Comparison of ENCODE assay signal across 1 cellular context in the genomic region with DNA sequence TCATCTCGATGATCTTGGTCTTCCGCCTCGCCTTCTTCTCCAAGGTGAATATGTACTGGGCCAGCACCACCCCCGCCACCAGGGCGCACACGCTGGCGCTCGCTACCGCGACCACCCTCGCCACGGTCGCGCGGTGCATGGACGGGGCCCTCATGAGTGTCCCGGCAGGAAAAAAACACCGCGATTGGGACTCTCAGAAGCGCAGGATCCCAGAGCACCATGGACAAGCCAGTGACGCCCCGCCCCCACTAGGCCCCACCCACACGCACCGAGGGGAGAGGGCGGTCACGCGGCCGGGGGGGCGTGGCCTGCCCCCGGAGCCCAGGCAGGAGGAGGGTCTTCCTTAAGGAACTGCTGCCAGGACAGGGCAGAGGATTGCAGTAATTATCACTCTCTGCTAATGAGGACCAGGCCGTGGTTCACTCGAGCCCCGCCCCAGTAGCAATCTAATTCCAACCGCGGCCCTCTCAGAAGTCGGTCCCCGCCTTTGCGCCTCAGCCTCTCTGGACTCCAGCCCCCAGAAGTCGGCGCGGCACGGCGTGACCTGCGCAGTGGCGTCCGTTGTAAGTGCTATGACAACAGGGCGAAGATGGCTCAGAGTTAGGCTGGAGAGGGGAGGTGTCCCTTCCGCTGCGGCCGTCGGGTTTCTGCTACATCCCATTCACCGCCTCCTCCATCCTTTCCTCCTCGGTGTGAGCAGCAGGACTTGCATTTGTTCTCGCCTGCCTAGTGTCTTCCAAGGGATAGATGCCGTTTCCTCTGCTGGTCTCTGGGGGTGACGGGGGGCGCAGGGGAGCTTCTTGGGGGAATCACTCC.
TF ChIP-seq lines count a peak whose summit lies in the region.

A gene (plus strand): TSS at position 575 of the 816 bp plus-strand sequence. CDS start 16,689 bp downstream, outside the sequence.

TF ChIP-seq in HepG2, 621 proteins besides CTCF, POLR2A, EP300 and RAD21 (continued from another document and continues in another):
- TF ChIP-seq, protein P1, sequence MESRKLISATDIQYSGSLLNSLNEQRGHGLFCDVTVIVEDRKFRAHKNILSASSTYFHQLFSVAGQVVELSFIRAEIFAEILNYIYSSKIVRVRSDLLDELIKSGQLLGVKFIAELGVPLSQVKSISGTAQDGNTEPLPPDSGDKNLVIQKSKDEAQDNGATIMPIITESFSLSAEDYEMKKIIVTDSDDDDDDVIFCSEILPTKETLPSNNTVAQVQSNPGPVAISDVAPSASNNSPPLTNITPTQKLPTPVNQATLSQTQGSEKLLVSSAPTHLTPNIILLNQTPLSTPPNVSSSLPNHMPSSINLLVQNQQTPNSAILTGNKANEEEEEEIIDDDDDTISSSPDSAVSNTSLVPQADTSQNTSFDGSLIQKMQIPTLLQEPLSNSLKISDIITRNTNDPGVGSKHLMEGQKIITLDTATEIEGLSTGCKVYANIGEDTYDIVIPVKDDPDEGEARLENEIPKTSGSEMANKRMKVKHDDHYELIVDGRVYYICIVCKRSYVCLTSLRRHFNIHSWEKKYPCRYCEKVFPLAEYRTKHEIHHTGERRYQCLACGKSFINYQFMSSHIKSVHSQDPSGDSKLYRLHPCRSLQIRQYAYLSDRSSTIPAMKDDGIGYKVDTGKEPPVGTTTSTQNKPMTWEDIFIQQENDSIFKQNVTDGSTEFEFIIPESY (CRISPR knock-in tag; IDR thresholded peaks at IDR 0.05) = no peak
- TF ChIP-seq SNRNP70 (IDR thresholded peaks at IDR 0.05; ENCODE audit: low read depth, low read length) (no peak), ZNF205 (CRISPR knock-in tag; IDR thresholded peaks at IDR 0.05) (no peak), KLF11 (CRISPR knock-in tag; IDR thresholded peaks at IDR 0.05) (no peak; the same call in 1 of the 2 replicates), MXI1 (IDR thresholded peaks at IDR 0.05; ENCODE audit: borderline replicate concordance, low read depth, low read length) (peak; percentile 69; the same call in 2 of the 3 replicates), ETV6 (CRISPR knock-in tag; conservative IDR thresholded peaks at IDR 0.05) (no peak), ZNF468 (CRISPR knock-in tag; IDR thresholded peaks at IDR 0.05) (no peak), RFX5 (IDR thresholded peaks at IDR 0.05; ENCODE audit: low read depth, low read length) (0 out of 2 replicates have a peak, but pooled peaks have one; percentile 13), KDM5A (IDR thresholded peaks at IDR 0.05; ENCODE audit: borderline replicate concordance, low read length) (no peak; the same call in 1 of the 2 replicates), SALL1 (CRISPR knock-in tag; IDR thresholded peaks at IDR 0.05) (peak; percentile 59), HMG20A (CRISPR knock-in tag; IDR thresholded peaks at IDR 0.05; ENCODE audit: borderline replicate concordance) (no peak), ZFP41 (CRISPR knock-in tag; IDR thresholded peaks at IDR 0.05; ENCODE audit: borderline replicate concordance) (no peak), NFRKB (IDR thresholded peaks at IDR 0.05) (no peak), ZNF749 (CRISPR knock-in tag; IDR thresholded peaks at IDR 0.05; ENCODE audit: borderline replicate concordance) (peak; percentile 57; the same call in 1 of the 2 replicates), ZNF563 (CRISPR knock-in tag; IDR thresholded peaks at IDR 0.05) (0 out of 2 replicates have a peak, but pooled peaks have one; percentile 63), AHR (CRISPR knock-in tag; IDR thresholded peaks at IDR 0.05) (peak; percentile 55; the same call in 1 of the 2 replicates), CHD2 (IDR thresholded peaks at IDR 0.05; ENCODE audit: low read depth, low read length) (no peak), ZNF766 (CRISPR knock-in tag; IDR thresholded peaks at IDR 0.05; ENCODE audit: borderline replicate concordance) (no peak), HNRNPH1 (optimal IDR thresholded peaks at IDR 0.05; ENCODE audit: low read depth, low read length) (no peak), XRCC5 (optimal IDR thresholded peaks at IDR 0.05; ENCODE audit: low read length) (no peak), MYNN (CRISPR knock-in tag; IDR thresholded peaks at IDR 0.05; ENCODE audit: low read depth) (no peak), RARA (CRISPR knock-in tag; IDR thresholded peaks at IDR 0.05) (0 out of 2 replicates have a peak, but pooled peaks have one; percentile 24), ETV5 (CRISPR knock-in tag; IDR thresholded peaks at IDR 0.05; ENCODE audit: borderline replicate concordance) (peak; percentile 33; the same call in 1 of the 2 replicates), ESRRA (CRISPR knock-in tag; IDR thresholded peaks at IDR 0.05; ENCODE audit: low read depth) (no peak), NFE2L2 (IDR thresholded peaks at IDR 0.05; ENCODE audit: low read length) (no peak), PCBP1 (IDR thresholded peaks at IDR 0.05; ENCODE audit: borderline replicate concordance, low read depth, low read length) (no peak), ZNF550 (CRISPR knock-in tag; IDR thresholded peaks at IDR 0.05; ENCODE audit: borderline replicate concordance) (no peak), FOSL2 (CRISPR knock-in tag; IDR thresholded peaks at IDR 0.05) (no peak), MYC (CRISPR knock-in tag; IDR thresholded peaks at IDR 0.05; ENCODE audit: borderline replicate concordance) (peak; percentile 49; the same call in 1 of the 2 replicates), XBP1 (CRISPR knock-in tag; IDR thresholded peaks at IDR 0.05) (no peak), FOXA3 (CRISPR knock-in tag; IDR thresholded peaks at IDR 0.05) (peak; percentile 67; the same call in 1 of the 2 replicates), KLF15 (CRISPR knock-in tag; IDR thresholded peaks at IDR 0.05; ENCODE audit: borderline replicate concordance) (no peak), MEIS2 (CRISPR knock-in tag; IDR thresholded peaks at IDR 0.05) (no peak), CENPT (CRISPR knock-in tag; IDR thresholded peaks at IDR 0.05; ENCODE audit: low read depth) (no peak), ZNF660 (CRISPR knock-in tag; IDR thresholded peaks at IDR 0.05; ENCODE audit: borderline replicate concordance, low read depth) (no peak), ZNF644 (CRISPR knock-in tag; IDR thresholded peaks at IDR 0.05; ENCODE audit: low read depth) (no peak), HNF4A (CRISPR knock-in tag; IDR thresholded peaks at IDR 0.05) (no peak), TBL1XR1 (IDR thresholded peaks at IDR 0.05; ENCODE audit: borderline replicate concordance, low read length, partially characterized antibody) (no peak), GABPB1 (CRISPR knock-in tag; IDR thresholded peaks at IDR 0.05) (peak; percentile 81), ZNF883 (CRISPR knock-in tag; IDR thresholded peaks at IDR 0.05; ENCODE audit: not compliant biosample characterization) (no peak), YEATS2 (CRISPR knock-in tag; IDR thresholded peaks at IDR 0.05; ENCODE audit: borderline replicate concordance) (no peak), YEATS4 (CRISPR knock-in tag; IDR thresholded peaks at IDR 0.05; ENCODE audit: borderline replicate concordance) (peak; percentile 48; the same call in 1 of the 2 replicates)
- TF ChIP-seq, protein P2, sequence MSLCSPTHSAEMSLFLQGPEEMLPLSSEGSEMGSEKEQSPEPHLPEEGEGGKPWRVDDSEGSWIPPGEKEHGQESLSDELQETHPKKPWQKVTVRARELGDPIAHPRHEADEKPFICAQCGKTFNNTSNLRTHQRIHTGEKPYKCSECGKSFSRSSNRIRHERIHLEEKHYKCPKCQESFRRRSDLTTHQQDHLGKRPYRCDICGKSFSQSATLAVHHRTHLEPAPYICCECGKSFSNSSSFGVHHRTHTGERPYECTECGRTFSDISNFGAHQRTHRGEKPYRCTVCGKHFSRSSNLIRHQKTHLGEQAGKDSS (CRISPR knock-in tag; IDR thresholded peaks at IDR 0.05; ENCODE audit: borderline replicate concordance, low read depth) = no peak
- TF ChIP-seq, protein P3, sequence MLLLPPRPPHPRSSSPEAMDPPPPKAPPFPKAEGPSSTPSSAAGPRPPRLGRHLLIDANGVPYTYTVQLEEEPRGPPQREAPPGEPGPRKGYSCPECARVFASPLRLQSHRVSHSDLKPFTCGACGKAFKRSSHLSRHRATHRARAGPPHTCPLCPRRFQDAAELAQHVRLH (CRISPR knock-in tag; IDR thresholded peaks at IDR 0.05; ENCODE audit: borderline replicate concordance, low read depth) = no peak
- TF ChIP-seq, protein P4, sequence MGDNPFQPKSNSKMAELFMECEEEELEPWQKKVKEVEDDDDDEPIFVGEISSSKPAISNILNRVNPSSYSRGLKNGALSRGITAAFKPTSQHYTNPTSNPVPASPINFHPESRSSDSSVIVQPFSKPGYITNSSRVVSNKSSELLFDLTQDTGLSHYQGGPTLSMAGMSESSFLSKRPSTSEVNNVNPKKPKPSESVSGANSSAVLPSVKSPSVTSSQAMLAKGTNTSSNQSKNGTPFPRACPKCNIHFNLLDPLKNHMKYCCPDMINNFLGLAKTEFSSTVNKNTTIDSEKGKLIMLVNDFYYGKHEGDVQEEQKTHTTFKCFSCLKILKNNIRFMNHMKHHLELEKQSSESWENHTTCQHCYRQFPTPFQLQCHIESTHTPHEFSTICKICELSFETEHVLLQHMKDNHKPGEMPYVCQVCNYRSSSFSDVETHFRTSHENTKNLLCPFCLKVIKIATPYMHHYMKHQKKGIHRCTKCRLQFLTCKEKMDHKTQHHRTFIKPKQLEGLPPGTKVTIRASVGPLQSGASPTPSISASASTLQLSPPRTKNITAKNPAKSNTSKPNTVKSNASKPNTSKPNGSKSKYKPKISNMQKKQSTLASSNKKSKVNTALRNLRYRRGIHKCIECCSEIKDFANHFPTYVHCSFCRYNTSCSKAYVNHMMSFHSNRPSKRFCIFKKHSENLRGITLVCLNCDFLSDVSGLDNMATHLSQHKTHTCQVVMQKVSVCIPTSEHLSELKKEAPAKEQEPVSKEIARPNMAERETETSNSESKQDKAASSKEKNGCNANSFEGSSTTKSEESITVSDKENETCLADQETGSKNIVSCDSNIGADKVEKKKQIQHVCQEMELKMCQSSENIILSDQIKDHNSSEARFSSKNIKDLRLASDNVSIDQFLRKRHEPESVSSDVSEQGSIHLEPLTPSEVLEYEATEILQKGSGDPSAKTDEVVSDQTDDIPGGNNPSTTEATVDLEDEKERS (CRISPR knock-in tag; IDR thresholded peaks at IDR 0.05) = no peak
- TF ChIP-seq, protein P5, sequence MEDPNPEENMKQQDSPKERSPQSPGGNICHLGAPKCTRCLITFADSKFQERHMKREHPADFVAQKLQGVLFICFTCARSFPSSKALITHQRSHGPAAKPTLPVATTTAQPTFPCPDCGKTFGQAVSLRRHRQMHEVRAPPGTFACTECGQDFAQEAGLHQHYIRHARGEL (CRISPR knock-in tag; IDR thresholded peaks at IDR 0.05) = no peak
- TF ChIP-seq, protein P6, sequence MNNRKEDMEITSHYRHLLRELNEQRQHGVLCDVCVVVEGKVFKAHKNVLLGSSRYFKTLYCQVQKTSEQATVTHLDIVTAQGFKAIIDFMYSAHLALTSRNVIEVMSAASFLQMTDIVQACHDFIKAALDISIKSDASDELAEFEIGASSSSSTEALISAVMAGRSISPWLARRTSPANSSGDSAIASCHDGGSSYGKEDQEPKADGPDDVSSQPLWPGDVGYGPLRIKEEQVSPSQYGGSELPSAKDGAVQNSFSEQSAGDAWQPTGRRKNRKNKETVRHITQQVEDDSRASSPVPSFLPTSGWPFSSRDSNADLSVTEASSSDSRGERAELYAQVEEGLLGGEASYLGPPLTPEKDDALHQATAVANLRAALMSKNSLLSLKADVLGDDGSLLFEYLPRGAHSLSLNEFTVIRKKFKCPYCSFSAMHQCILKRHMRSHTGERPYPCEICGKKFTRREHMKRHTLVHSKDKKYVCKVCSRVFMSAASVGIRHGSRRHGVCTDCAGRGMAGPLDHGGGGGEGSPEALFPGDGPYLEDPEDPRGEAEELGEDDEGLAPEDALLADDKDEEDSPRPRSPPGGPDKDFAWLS (CRISPR knock-in tag; IDR thresholded peaks at IDR 0.05; ENCODE audit: borderline replicate concordance) = no peak
- TF ChIP-seq, protein P7, sequence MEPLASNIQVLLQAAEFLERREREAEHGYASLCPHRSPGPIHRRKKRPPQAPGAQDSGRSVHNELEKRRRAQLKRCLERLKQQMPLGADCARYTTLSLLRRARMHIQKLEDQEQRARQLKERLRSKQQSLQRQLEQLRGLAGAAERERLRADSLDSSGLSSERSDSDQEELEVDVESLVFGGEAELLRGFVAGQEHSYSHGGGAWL (CRISPR knock-in tag; IDR thresholded peaks at IDR 0.05) = no peak; the same call in 1 of the 2 replicates
- TF ChIP-seq, protein P8, sequence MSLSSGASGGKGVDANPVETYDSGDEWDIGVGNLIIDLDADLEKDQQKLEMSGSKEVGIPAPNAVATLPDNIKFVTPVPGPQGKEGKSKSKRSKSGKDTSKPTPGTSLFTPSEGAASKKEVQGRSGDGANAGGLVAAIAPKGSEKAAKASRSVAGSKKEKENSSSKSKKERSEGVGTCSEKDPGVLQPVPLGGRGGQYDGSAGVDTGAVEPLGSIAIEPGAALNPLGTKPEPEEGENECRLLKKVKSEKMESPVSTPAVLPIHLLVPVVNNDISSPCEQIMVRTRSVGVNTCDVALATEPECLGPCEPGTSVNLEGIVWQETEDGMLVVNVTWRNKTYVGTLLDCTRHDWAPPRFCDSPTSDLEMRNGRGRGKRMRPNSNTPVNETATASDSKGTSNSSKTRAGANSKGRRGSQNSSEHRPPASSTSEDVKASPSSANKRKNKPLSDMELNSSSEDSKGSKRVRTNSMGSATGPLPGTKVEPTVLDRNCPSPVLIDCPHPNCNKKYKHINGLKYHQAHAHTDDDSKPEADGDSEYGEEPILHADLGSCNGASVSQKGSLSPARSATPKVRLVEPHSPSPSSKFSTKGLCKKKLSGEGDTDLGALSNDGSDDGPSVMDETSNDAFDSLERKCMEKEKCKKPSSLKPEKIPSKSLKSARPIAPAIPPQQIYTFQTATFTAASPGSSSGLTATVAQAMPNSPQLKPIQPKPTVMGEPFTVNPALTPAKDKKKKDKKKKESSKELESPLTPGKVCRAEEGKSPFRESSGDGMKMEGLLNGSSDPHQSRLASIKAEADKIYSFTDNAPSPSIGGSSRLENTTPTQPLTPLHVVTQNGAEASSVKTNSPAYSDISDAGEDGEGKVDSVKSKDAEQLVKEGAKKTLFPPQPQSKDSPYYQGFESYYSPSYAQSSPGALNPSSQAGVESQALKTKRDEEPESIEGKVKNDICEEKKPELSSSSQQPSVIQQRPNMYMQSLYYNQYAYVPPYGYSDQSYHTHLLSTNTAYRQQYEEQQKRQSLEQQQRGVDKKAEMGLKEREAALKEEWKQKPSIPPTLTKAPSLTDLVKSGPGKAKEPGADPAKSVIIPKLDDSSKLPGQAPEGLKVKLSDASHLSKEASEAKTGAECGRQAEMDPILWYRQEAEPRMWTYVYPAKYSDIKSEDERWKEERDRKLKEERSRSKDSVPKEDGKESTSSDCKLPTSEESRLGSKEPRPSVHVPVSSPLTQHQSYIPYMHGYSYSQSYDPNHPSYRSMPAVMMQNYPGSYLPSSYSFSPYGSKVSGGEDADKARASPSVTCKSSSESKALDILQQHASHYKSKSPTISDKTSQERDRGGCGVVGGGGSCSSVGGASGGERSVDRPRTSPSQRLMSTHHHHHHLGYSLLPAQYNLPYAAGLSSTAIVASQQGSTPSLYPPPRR (CRISPR knock-in tag; IDR thresholded peaks at IDR 0.05; ENCODE audit: borderline replicate concordance) = no peak
- TF ChIP-seq, protein P9, sequence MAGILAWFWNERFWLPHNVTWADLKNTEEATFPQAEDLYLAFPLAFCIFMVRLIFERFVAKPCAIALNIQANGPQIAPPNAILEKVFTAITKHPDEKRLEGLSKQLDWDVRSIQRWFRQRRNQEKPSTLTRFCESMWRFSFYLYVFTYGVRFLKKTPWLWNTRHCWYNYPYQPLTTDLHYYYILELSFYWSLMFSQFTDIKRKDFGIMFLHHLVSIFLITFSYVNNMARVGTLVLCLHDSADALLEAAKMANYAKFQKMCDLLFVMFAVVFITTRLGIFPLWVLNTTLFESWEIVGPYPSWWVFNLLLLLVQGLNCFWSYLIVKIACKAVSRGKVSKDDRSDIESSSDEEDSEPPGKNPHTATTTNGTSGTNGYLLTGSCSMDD (CRISPR knock-in tag; IDR thresholded peaks at IDR 0.05) = no peak
